Comparison of ENCODE assay signal across 14 cellular contexts in the genomic region with DNA sequence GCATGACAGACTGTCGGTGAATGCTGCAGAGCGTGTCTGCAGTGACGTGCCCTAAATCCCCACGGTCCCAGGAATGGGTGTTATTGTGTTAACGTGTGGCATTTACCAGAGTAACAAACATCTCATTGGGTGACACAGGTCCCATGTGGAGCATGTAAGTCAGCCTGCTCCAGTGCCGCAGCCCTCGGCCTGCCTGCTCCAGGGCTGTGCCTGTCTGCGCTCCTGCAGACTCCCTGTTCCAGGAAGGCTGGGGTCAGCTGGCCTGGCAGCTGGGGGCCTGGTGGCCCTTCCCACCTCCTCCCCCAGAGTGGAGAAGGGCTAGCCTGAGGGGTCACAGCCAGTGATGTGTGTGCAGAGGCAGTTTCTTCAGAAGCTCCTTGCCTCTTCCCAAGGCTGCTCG. TPM values are rescaled to one million over a fixed set of nuclear protein-coding genes. Genes with fewer than 3 reads are reported as not detected.
A peak's percentile ranks its signal among the peaks of the same experiment; 100 is the strongest.
DNase-seq lines count a peak whose midpoint lies in the region; ATAC-seq, FAIRE-seq and TF ChIP-seq lines count a peak whose summit lies in the region.
"Had no signal": no experiment of that assay in that cellular context is flagged by ENCODE, and none has a peak within 500 bp of the region (broad histone marks: within the 10 kb centered on the region; RNA-seq: fewer than 3 reads in every experiment).

No MANE protein-coding gene starts in this region.

- no peak for TF ChIP-seq POLR2A in H1 (IDR thresholded peaks at IDR 0.05; ENCODE audit: control extremely low read depth in 1 of 2, low read depth in 2 of 2, low read length in 2 of 2)

- H3K9me3 Mint-ChIP-seq in neural crest cell: no peaks in the 10 kb centered on the region
- H3K9me3 Mint-ChIP-seq: CD4-positive, alpha-beta T cell had no signal

- H3K27me3 ChIP-seq in right cardiac atrium (ENCODE audit: control insufficient read depth, insufficient read depth) (no peaks in the 10 kb centered on the region), left ventricle myocardium inferior (ENCODE audit: low read depth) (peaks cover 29% of the 10 kb centered on the region), H1 (replicated peaks in 1 of 4; ENCODE audit: control insufficient read depth in 3 of 4, extremely low read depth in 1 of 4, insufficient read depth in 3 of 4, low read length in 3 of 4) (peaks cover 0 to 2% (median 0%) of the 10 kb centered on the region in 4 experiments; a peak in 1 of 7 replicates), aorta (ENCODE audit: control insufficient read depth in 1 of 2, insufficient read depth in 2 of 2, low read length in 1 of 2) (no peaks in the 10 kb centered on the region)

- H2BK15ac ChIP-seq in H1 (ENCODE audit: low read length): peak overlapping the region; percentile 62; the same call in 1 of the 2 replicates

- no peaks in the 10 kb centered on the region for H3K23me2 ChIP-seq in H1 (ENCODE audit: low read depth, low read length)

- no peak overlapping the region for H3K27ac ChIP-seq in right cardiac atrium (ENCODE audit: low read length)
- H3K27ac ChIP-seq in left ventricle myocardium inferior (replicated peaks): no peak overlapping the region
- H3K27ac ChIP-seq in H1 (ENCODE audit: low read depth, low read length): no peak overlapping the region
- H3K27ac ChIP-seq in aorta (ENCODE audit: low read depth in 1 of 2, low read length in 2 of 2): no peak overlapping the region

- TF ChIP-seq CTCF in left ventricle myocardium inferior (IDR thresholded peaks at IDR 0.05; ENCODE audit: borderline replicate concordance) (no peak), H1 (IDR thresholded peaks at IDR 0.05; ENCODE audit: control extremely low read depth in 1 of 3, insufficient read depth in 1 of 3, low read depth in 1 of 3, low read length in 3 of 3) (no peak), neural crest cell (conservative IDR thresholded peaks at IDR 0.05) (no peak)

- H3K4me2 ChIP-seq in H1 (ENCODE audit: insufficient read depth in 1 of 2, low read depth in 2 of 2, low read length in 2 of 2): no peak overlapping the region

- ATAC-seq in right cardiac atrium: peak; percentile 31 to 40
- ATAC-seq in aorta (ENCODE audit: low FRiP score): peak; percentile 26
- ATAC-seq in GM21529 (IDR thresholded peaks at IDR 0.05; ENCODE audit: unreplicated experiment): no peak
- no peak for ATAC-seq in GM19023 (IDR thresholded peaks at IDR 0.05; ENCODE audit: unreplicated experiment)

- CTCF ChIA-PET in H1 (lab: Charles Lee; ENCODE audit: partially characterized antibody): interaction anchor here (0.8 to 2.8 kb wide), 2 partner anchors 25 to 168 kb away, joined by 3 to 10 read pairs; no protein-coding TSS in a partner anchor

- TF ChIP-seq EP300 in H1 (IDR thresholded peaks at IDR 0.05; ENCODE audit: borderline replicate concordance in 1 of 2, low read depth in 2 of 2, low read length in 2 of 2): no peak

- H3K56ac ChIP-seq in H1 (replicated peaks; ENCODE audit: insufficient read length, low read depth, low read length): no peak overlapping the region

- no peak overlapping the region for H3K4me3 Mint-ChIP-seq in neural crest cell
- H3K4me3 Mint-ChIP-seq: CD4-positive, alpha-beta T cell had no signal

- H2BK12ac ChIP-seq in H1 (ENCODE audit: low read depth, low read length): no peak overlapping the region

- H3K4me1 Mint-ChIP-seq in neural crest cell: peaks cover 27% of the 10 kb centered on the region

- no peak overlapping the region for H3K4ac ChIP-seq in H1 (replicated peaks; ENCODE audit: insufficient read length, low read depth, low read length)

- H3K4me1 ChIP-seq in right cardiac atrium (ENCODE audit: control insufficient read depth, insufficient read depth, low read length) (no peaks in the 10 kb centered on the region), left ventricle myocardium inferior (no peaks in the 10 kb centered on the region), H1 (replicated peaks in 1 of 4; ENCODE audit: control insufficient read depth in 3 of 4, insufficient read depth in 4 of 4, low read length in 3 of 4) (no peaks in the 10 kb centered on the region), aorta (ENCODE audit: control insufficient read depth in 1 of 2, insufficient read depth in 2 of 2, low read length in 2 of 2) (no peaks in the 10 kb centered on the region)
- H3K4me1 ChIP-seq: HAP-1 had no signal

- H2AK5ac ChIP-seq in H1 (ENCODE audit: low read depth, low read length): no peak overlapping the region

- H3K27ac Mint-ChIP-seq in neural crest cell (ENCODE audit: unreplicated experiment): no peak overlapping the region
- H3K27ac Mint-ChIP-seq: CD4-positive, alpha-beta T cell had no signal

- H3K18ac ChIP-seq in H1 (ENCODE audit: extremely low read depth, low read length): no peak overlapping the region; the same call in 1 of the 2 replicates

- 67% methylated on average over 9 of the region's 9 CpGs for WGBS in right cardiac atrium
- WGBS in H1 (ENCODE audit: extremely low coverage in 1 of 2, insufficient coverage in 1 of 2, insufficient read length in 1 of 2, insufficient replicate concordance in 2 of 2, low coverage in 1 of 2, low lambda C conversion rate in 2 of 2, missing lambda C conversion rate in 1 of 2), 2 experiments: 90% methylated on average over 9 of the region's 9 CpGs; no CpG with 5 or more reads in 1 of the 2 experiments
- WGBS in aorta, 2 donors: 80 to 82% methylated on average over 9 of the region's 9 CpGs

- no peak for FAIRE-seq in H1 (lab: Jason Lieb, UNC)

- H3K14ac ChIP-seq in H1 (ENCODE audit: insufficient read length): no peak overlapping the region

- H4K8ac ChIP-seq in H1 (ENCODE audit: extremely low read depth, insufficient read depth, low read length): no peak overlapping the region

- H2BK120ac ChIP-seq in H1 (replicated peaks; ENCODE audit: low read depth, low read length): no peak overlapping the region

- H3K4me3 ChIP-seq in right cardiac atrium (ENCODE audit: low read length) (no peak overlapping the region), left ventricle myocardium inferior (no peak overlapping the region), H1 (ENCODE audit: extremely low read depth in 1 of 4, insufficient read depth in 2 of 4, low read depth in 3 of 4, low read length in 4 of 4) (no peak overlapping the region), aorta (ENCODE audit: low read length in 2 of 2) (no peak overlapping the region)
- H3K4me3 ChIP-seq: HAP-1 had no signal

- H3K36me3 Mint-ChIP-seq in neural crest cell (ENCODE audit: low read depth): no peaks in the 10 kb centered on the region

- no peaks in the 10 kb centered on the region for H3K36me3 ChIP-seq in left ventricle myocardium inferior
- H3K36me3 ChIP-seq in H1 (ENCODE audit: control insufficient read depth in 2 of 4, insufficient read depth in 4 of 4, low read length in 3 of 4): no peaks in the 10 kb centered on the region
- no peaks in the 10 kb centered on the region for H3K36me3 ChIP-seq in aorta (ENCODE audit: control insufficient read depth in 1 of 2, insufficient read depth in 2 of 2, low read length in 1 of 2)
- H3K36me3 ChIP-seq: HAP-1 had no signal

- TF ChIP-seq RAD21 in H1 (IDR thresholded peaks at IDR 0.05 in 1 of 2, conservative IDR thresholded peaks at IDR 0.05 in 1 of 2; ENCODE audit: low read depth in 2 of 2, low read length in 2 of 2): no peak

- H4K91ac ChIP-seq in H1 (replicated peaks; ENCODE audit: insufficient read length, low read length): no peak overlapping the region

- no peak overlapping the region for H2BK5ac ChIP-seq in H1 (ENCODE audit: low read depth, low read length)

- H3K23ac ChIP-seq in H1 (ENCODE audit: insufficient read length): no peak overlapping the region

- no peaks in the 10 kb centered on the region for H4K20me1 ChIP-seq in H1 (replicated peaks in 1 of 2; ENCODE audit: control insufficient read depth in 1 of 2, insufficient read depth in 2 of 2, low read length in 2 of 2)

- H2BK20ac ChIP-seq in H1 (ENCODE audit: low read length): peak overlapping the region; percentile 87; the same call in 1 of the 2 replicates

- H2AFZ ChIP-seq in H1 (ENCODE audit: low read length): no peak overlapping the region

- H3K79me1 ChIP-seq in H1 (ENCODE audit: low read depth, low read length): no peaks in the 10 kb centered on the region

- H4K5ac ChIP-seq in H1 (ENCODE audit: insufficient read length, low read depth, low read length): no peak overlapping the region

- intact Hi-C loops in right cardiac atrium (cut with DNase I) (no loop called here), left ventricle myocardium inferior (cut with micrococcal nuclease) (no loop called here), aorta (cut with DNase I) (no loop called here)

- POLR2A ChIA-PET in H1 (lab: Charles Lee; ENCODE audit: partially characterized antibody): interaction anchor here (1.6 kb wide), 1 partner anchor 10 kb away, joined by 4 read pairs; no protein-coding TSS in a partner anchor

- DNase-seq in right cardiac atrium (no peak), left ventricle myocardium inferior (no peak), H1 (ENCODE audit: low read depth in 1 of 2, low spot score in 2 of 2) (no peak), neural crest cell (ENCODE audit: low read depth, low spot score) (peak; percentile 15), aorta (no peak)
- DNase-seq: 8988T; C1 segment of cervical spinal cord; Calu3; CD4-positive, alpha-beta T cell; DMS 273 treated with DMSO at 0.1 percent for 48 hours; GOT3 had no signal

- H3K9me3 ChIP-seq in right cardiac atrium (ENCODE audit: control insufficient read depth, low read length) (no peaks in the 10 kb centered on the region), left ventricle myocardium inferior (replicated peaks) (no peaks in the 10 kb centered on the region), H1 (ENCODE audit: insufficient read depth in 2 of 2, low read depth in 1 of 2, low read length in 1 of 2) (no peaks in the 10 kb centered on the region), aorta (ENCODE audit: control insufficient read depth, low read length) (no peaks in the 10 kb centered on the region)
- H3K9me3 ChIP-seq: HAP-1 had no signal

- H3K9ac ChIP-seq in H1 (replicated peaks in 1 of 4; ENCODE audit: extremely low read depth in 1 of 4, low read depth in 3 of 4, low read length in 3 of 4): no peak overlapping the region

- peaks cover 37% of the 10 kb centered on the region for H3K27me3 Mint-ChIP-seq in neural crest cell (ENCODE audit: low read depth)
- H3K27me3 Mint-ChIP-seq: CD4-positive, alpha-beta T cell had no signal

- H3K79me2 ChIP-seq in H1 (ENCODE audit: control insufficient read depth in 1 of 2, insufficient read depth in 2 of 2, low read length in 2 of 2): no peaks in the 10 kb centered on the region

RNA-seq across cellular contexts. Expression of gene TBC1D2, which starts 34.4 kb away (rescaled TPM):
- total RNA-seq in right cardiac atrium (1 to 10 TPM; 2.5 to 3.5 (median 3.2) TPM), left ventricle myocardium inferior (1.7 TPM), neural crest cell (2.2 and 2.4 TPM in 2 replicates), aorta (10 to 100 TPM in 1 of 2 donors, 1 to 10 TPM in 1; 9.7 to 12.4 TPM)
- polyA plus RNA-seq in right cardiac atrium (1.6 TPM), H1 (2011; rRNA removed) (7.4 and 10.9 TPM in 2 replicates), aorta (1 to 10 TPM; 6.0 to 7.0 TPM)
- total RNA-seq in H1 (2021; fragmentation: NEBNext Ultra II Directional; extraction: Animal tissue kit (Norgen Biotek cat#: 25700)): 7.4 and 8.0 TPM in 2 replicates
- polyA plus RNA-seq in H1 (2011; cell fraction: cytosol; rRNA removed): 7.7 TPM
- 15.0 TPM for polyA plus RNA-seq in H1 (2011; cell fraction: nucleus; rRNA removed)
- polyA plus RNA-seq in H1 (2012, experiment 1 of 2): 4.2 to 6.0 TPM (median 4.9 TPM) in 4 replicates
- polyA plus RNA-seq in H1 (2012, experiment 2 of 2): 4.4 TPM
- polyA plus RNA-seq in H1 (2013, experiment 1 of 2): 7.4 TPM
- polyA plus RNA-seq in H1 (2013, experiment 2 of 2): 6.9 TPM
- 7.0 and 7.4 TPM in 2 replicates for polyA minus RNA-seq in H1 (2011; rRNA and poly(A)+ RNA removed)
- polyA minus RNA-seq in H1 (2011; cell fraction: cytosol; rRNA and poly(A)+ RNA removed): 4.3 TPM
- polyA minus RNA-seq in H1 (2011; cell fraction: nucleus; rRNA and poly(A)+ RNA removed): 8.0 TPM

Comparison
In these comparisons a context has a peak if more than half of its experiments do, and no peak if none do; other contexts are left out.
1. ATAC-seq: peak in right cardiac atrium (2 of 2) and aorta (single experiment); none in GM21529 (single experiment) and GM19023 (single experiment).